ENCODE assay signal across 30 cellular contexts in genomic region chr2:215379039-215379438, GRCh38.
"Had no signal": no experiment of that assay in that cellular context is flagged by ENCODE, and none has a peak within 500 bp of the region (broad histone marks: within the 10 kb centered on the region; RNA-seq: fewer than 3 reads in every experiment).

No MANE protein-coding gene starts in this region.

- ATAC-seq: activated T-helper 17 cell treated with anti-CD3 and anti-CD28 coated beads, Interleukin-2, amount 50 U/mL, for 72 hours; body of pancreas; Right ventricle myocardium inferior; T-cell had no signal

- H3K27ac Mint-ChIP-seq: activated CD4-positive, alpha-beta memory T cell treated with anti-CD3 and anti-CD28 coated beads for 36 hours; activated CD4-positive, alpha-beta T cell treated with anti-CD3 and anti-CD28 coated beads, Interleukin-2, amount 10 ng/mL, durations not matched to agents 7 days and 5 days; activated naive CD4-positive, alpha-beta T cell treated with anti-CD3 and anti-CD28 coated beads, Interleukin-2, amount 10 ng/mL, durations not matched to agents 7 days and 5 days; activated naive CD8-positive, alpha-beta T cell treated with anti-CD3 and anti-CD28 coated beads for 36 hours; activated T-helper 17 cell treated with anti-CD3 and anti-CD28 coated beads, Interleukin-2, amount 50 U/mL, for 72 hours; T-cell had no signal

- H3K4me3 Mint-ChIP-seq: activated CD4-positive, alpha-beta memory T cell treated with anti-CD3 and anti-CD28 coated beads for 36 hours; activated CD4-positive, alpha-beta T cell treated with anti-CD3 and anti-CD28 coated beads, Interleukin-2, amount 10 ng/mL, durations not matched to agents 7 days and 5 days; activated naive CD4-positive, alpha-beta T cell treated with anti-CD3 and anti-CD28 coated beads, Interleukin-2, amount 10 ng/mL, durations not matched to agents 7 days and 5 days; activated naive CD8-positive, alpha-beta T cell treated with anti-CD3 and anti-CD28 coated beads for 36 hours; activated T-helper 17 cell treated with anti-CD3 and anti-CD28 coated beads, Interleukin-2, amount 50 U/mL, for 72 hours; T-cell had no signal

- H3K4me1 Mint-ChIP-seq: activated CD4-positive, alpha-beta T cell treated with anti-CD3 and anti-CD28 coated beads, Interleukin-2, amount 10 ng/mL, durations not matched to agents 7 days and 5 days; activated naive CD4-positive, alpha-beta T cell treated with anti-CD3 and anti-CD28 coated beads, Interleukin-2, amount 10 ng/mL, durations not matched to agents 7 days and 5 days; activated naive CD8-positive, alpha-beta T cell treated with anti-CD3 and anti-CD28 coated beads for 36 hours; activated T-helper 17 cell treated with anti-CD3 and anti-CD28 coated beads, Interleukin-2, amount 50 U/mL, for 72 hours; T-cell had no signal

- H3K4me1 ChIP-seq: adrenal gland, body of pancreas had no signal

- H3K9me3 Mint-ChIP-seq: activated CD4-positive, alpha-beta memory T cell treated with anti-CD3 and anti-CD28 coated beads for 36 hours; activated naive CD4-positive, alpha-beta T cell treated with anti-CD3 and anti-CD28 coated beads, Interleukin-2, amount 10 ng/mL, durations not matched to agents 7 days and 5 days; activated naive CD8-positive, alpha-beta T cell treated with anti-CD3 and anti-CD28 coated beads for 36 hours; activated T-helper 17 cell treated with anti-CD3 and anti-CD28 coated beads, Interleukin-2, amount 50 U/mL, for 72 hours; T-cell had no signal

- H3K27ac ChIP-seq: adrenal gland, body of pancreas, cardiac muscle cell, SK-N-MC, VCaP had no signal

- H3K27me3 ChIP-seq: adrenal gland, body of pancreas, cardiac muscle cell had no signal

- H3K4me3 ChIP-seq: adrenal gland, body of pancreas, cardiac muscle cell, SK-N-MC had no signal

- DNase-seq: activated CD4-positive, alpha-beta memory T cell treated with anti-CD3 and anti-CD28 coated beads for 36 hours; activated CD4-positive, alpha-beta T cell treated with anti-CD3 and anti-CD28 coated beads, Interleukin-2, amount 10 ng/mL, durations not matched to agents 7 days and 5 days; activated CD4-positive, CD25-positive, alpha-beta regulatory T cell; activated CD8-positive, alpha-beta memory T cell treated with anti-CD3 and anti-CD28 coated beads for 24 hours; activated gamma-delta T cell; activated naive CD4-positive, alpha-beta T cell treated with anti-CD3 and anti-CD28 coated beads, Interleukin-2, amount 10 ng/mL, durations not matched to agents 7 days and 5 days; activated naive CD8-positive, alpha-beta T cell treated with anti-CD3 and anti-CD28 coated beads for 36 hours; activated T-cell treated with anti-CD3 and anti-CD28 coated beads, Interleukin-2, amount 50 U/mL, for 48 hours; adrenal gland; aorta; body of pancreas; KBM-7; NCI-H1092; NCI-H1417; NCI-H1930; NCI-H2107; NCI-H2171 treated with DMSO at 0.1 percent for 48 hours; NCI-H345; NCI-H510A; NCI-H526 treated with DMSO at 0.1 percent for 48 hours; NCI-H82; RPMI8226; T-cell; T-helper 2 cell; T1000 had no signal

- H3K27me3 Mint-ChIP-seq: activated CD4-positive, alpha-beta memory T cell treated with anti-CD3 and anti-CD28 coated beads for 36 hours; activated CD4-positive, alpha-beta T cell treated with anti-CD3 and anti-CD28 coated beads, Interleukin-2, amount 10 ng/mL, durations not matched to agents 7 days and 5 days; activated naive CD4-positive, alpha-beta T cell treated with anti-CD3 and anti-CD28 coated beads, Interleukin-2, amount 10 ng/mL, durations not matched to agents 7 days and 5 days; activated naive CD8-positive, alpha-beta T cell treated with anti-CD3 and anti-CD28 coated beads for 36 hours; activated T-helper 17 cell treated with anti-CD3 and anti-CD28 coated beads, Interleukin-2, amount 50 U/mL, for 72 hours; T-cell had no signal
